ENCODE assay signal across 21 cellular contexts in the genomic region with DNA sequence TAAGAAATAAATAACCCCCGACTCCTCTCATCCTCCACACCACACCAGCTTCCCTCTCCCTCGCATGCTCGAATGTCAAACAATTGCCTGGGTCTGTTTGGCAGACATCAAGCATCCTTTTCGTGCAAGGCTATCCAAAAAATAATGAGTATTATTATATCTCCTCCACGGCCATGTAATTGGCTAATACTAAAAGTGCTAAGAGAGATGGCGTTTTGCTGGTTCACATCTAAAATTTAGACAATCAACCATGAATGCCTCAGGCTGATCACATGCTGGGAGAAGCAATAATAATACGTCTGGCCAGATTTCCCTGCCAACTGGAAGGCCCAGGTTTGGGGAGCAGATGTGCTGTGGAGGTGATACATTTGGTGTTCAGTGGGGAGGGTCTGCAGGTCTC.
DNase-seq lines count a peak whose midpoint lies in the region; ATAC-seq and TF ChIP-seq lines count a peak whose summit lies in the region.
"Had no signal": no experiment of that assay in that cellular context is flagged by ENCODE, and none has a peak within 500 bp of the region (broad histone marks: within the 10 kb centered on the region; RNA-seq: fewer than 3 reads in every experiment).

No MANE protein-coding gene starts in this region.

- H3K36me3 Mint-ChIP-seq in glutamatergic neuron (ENCODE audit: unreplicated experiment) (no peaks in the 10 kb centered on the region), CD14-positive monocyte (no peaks in the 10 kb centered on the region)
- H3K36me3 Mint-ChIP-seq: CD4-positive, CD25-positive, alpha-beta regulatory T cell had no signal

- peaks cover 34% of the 10 kb centered on the region for H3K9me3 Mint-ChIP-seq in glutamatergic neuron (ENCODE audit: unreplicated experiment)
- H3K9me3 Mint-ChIP-seq in CD14-positive monocyte: no peaks in the 10 kb centered on the region
- H3K9me3 Mint-ChIP-seq: CD4-positive, CD25-positive, alpha-beta regulatory T cell; GM23338 had no signal

- peaks cover 24% of the 10 kb centered on the region for H3K27me3 Mint-ChIP-seq in glutamatergic neuron (ENCODE audit: unreplicated experiment)
- peaks cover 0 to 3% (median 2%) of the 10 kb centered on the region in 3 donors for H3K27me3 Mint-ChIP-seq in CD14-positive monocyte (ENCODE audit: low read depth in 3 of 3)
- H3K27me3 Mint-ChIP-seq: CD4-positive, CD25-positive, alpha-beta regulatory T cell had no signal

- peaks cover 72% of the 10 kb centered on the region for H3K4me1 Mint-ChIP-seq in glutamatergic neuron (ENCODE audit: low read depth, unreplicated experiment)
- peaks cover 4% of the 10 kb centered on the region for H3K4me1 Mint-ChIP-seq in CD14-positive monocyte

- H3K27ac Mint-ChIP-seq in glutamatergic neuron (ENCODE audit: unreplicated experiment) (peak overlapping the region; percentile 99), CD14-positive monocyte (no peak overlapping the region)
- H3K27ac Mint-ChIP-seq: CD4-positive, CD25-positive, alpha-beta regulatory T cell; GM23338 had no signal

- H3K4me3 Mint-ChIP-seq in glutamatergic neuron (ENCODE audit: unreplicated experiment) (peak overlapping the region; percentile 80), CD14-positive monocyte (no peak overlapping the region)
- H3K4me3 Mint-ChIP-seq: CD4-positive, CD25-positive, alpha-beta regulatory T cell; GM23338 had no signal

- no peak for ATAC-seq in HG03045 (IDR thresholded peaks at IDR 0.05; ENCODE audit: unreplicated experiment)
- ATAC-seq: GM12878, GM23338, HCT116, Right ventricle myocardium inferior had no signal

- intact Hi-C loops in CD14-positive monocyte (cut with micrococcal nuclease): no loop called here

- peak; percentile 29 for DNase-seq in DMS79 treated with DMSO at 0.1 percent for 48 hours (lab: John Stamatoyannopoulos, UW)
- DNase-seq in DMS79 (lab: John Stamatoyannopoulos, UW): no peak
- DNase-seq in COR-L47 (lab: John Stamatoyannopoulos, UW): peak; percentile 39
- DNase-seq in NCI-H446 (lab: John Stamatoyannopoulos, UW): peak; percentile 73 to 75
- no peak for DNase-seq in glutamatergic neuron
- DNase-seq in activated T-cell treated with anti-CD3 and anti-CD28 coated beads, Interleukin-2, amount 50 U/mL, for 48 hours: no peak
- no peak for DNase-seq in CD14-positive monocyte (ENCODE audit: low spot score)
- DNase-seq: AML-193; CD4-positive, CD25-positive, alpha-beta regulatory T cell; DMS153; EL; KBM-7; NCI-H2107; NCI-H226; NCI-H526; NK-92 treated with Interleukin-12 subunit alpha and Interleukin-12 subunit beta, amount 100 ng/mL, for 24 hours had no signal

- TF ChIP-seq CTCF in glutamatergic neuron (IDR thresholded peaks at IDR 0.05; ENCODE audit: partially characterized antibody, unreplicated experiment) (no peak), CD14-positive monocyte (IDR thresholded peaks at IDR 0.05) (no peak)

Comparison
In these comparisons a context has a peak if more than half of its experiments do, and no peak if none do; other contexts are left out.
1. DNase-seq: peak in DMS79 treated with DMSO at 0.1 percent for 48 hours (single experiment), COR-L47 (single experiment) and NCI-H446 (2 of 2); none in DMS79 (single experiment), glutamatergic neuron (single experiment), activated T-cell treated with anti-CD3 and anti-CD28 coated beads, Interleukin-2, amount 50 U/mL, for 48 hours (0 of 2) and CD14-positive monocyte (single experiment).